ENCODE assay signal across 9 cellular contexts in the genomic region with DNA sequence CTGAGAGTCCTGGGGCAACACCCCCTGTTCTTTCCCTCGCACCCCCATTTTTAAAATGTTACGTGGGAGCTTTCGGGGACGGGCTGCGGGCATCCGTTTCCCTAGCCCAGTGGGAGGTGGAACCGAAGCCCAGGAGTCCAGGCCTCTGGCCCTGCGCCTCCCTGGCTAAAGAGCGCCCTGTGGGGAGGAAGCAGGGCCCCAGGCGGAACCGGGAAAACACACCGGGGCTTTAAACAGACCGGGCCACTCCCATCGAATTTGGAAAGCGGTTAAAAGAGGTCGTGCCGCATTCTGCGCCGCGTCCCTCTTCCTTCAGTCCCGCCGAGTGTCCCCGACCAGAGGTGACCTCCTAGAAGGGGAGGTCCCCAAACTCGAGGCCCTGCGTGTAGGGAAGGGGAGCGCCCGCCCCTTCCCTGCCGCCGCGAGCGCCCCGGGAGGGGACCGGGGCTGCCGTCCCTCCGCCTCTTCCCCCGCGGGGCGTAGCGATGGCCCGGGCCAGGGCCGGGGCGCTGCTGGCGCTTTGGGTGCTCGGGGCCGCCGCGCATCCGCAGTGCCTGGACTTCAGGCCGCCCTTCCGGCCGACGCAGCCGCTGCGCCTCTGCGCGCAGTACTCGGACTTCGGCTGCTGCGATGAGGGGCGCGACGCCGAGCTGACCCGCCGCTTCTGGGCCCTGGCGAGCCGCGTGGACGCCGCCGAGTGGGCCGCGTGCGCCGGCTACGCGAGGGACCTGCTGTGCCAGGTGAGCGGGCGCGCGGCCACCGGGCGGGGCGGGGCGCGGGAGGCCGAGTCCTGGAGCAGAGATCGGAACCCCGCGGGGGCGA. TPM values are rescaled to one million over a fixed set of nuclear protein-coding genes. Genes with fewer than 3 reads are reported as not detected.
DNase-seq lines count a peak whose midpoint lies in the region; ATAC-seq and TF ChIP-seq lines count a peak whose summit lies in the region.
"Had no signal": no experiment of that assay in that cellular context is flagged by ENCODE, and none has a peak within 500 bp of the region (broad histone marks: within the 10 kb centered on the region; RNA-seq: fewer than 3 reads in every experiment).

A gene (plus strand): TSS at position 407 of the 822 bp plus-strand sequence. CDS start 79 bp downstream, at position 486.

- H3K27ac ChIP-seq in AG04450 (ENCODE audit: low read depth, low read length) (no peak within 1 kb of the TSS), Panc1 (ENCODE audit: low read length) (0 out of 2 replicates have a peak within 1 kb of the TSS, but pooled peaks have one; percentile 23)

- TF ChIP-seq CTCF in AG04450 (IDR thresholded peaks at IDR 0.05; ENCODE audit: low read depth, low read length): no peak
- TF ChIP-seq CTCF in Panc1 (IDR thresholded peaks at IDR 0.05): no peak
- no peak for TF ChIP-seq CTCF in foreskin fibroblast (IDR thresholded peaks at IDR 0.05; ENCODE audit: low read depth, low read length)
- TF ChIP-seq CTCF in neural crest cell (conservative IDR thresholded peaks at IDR 0.05): no peak

- BruUV-seq in Panc1 (replicated peaks; lab: Mats Ljungman, UMichigan): no TSS peak

- peaks cover 5% of the 10 kb centered on the region for H3K27me3 Mint-ChIP-seq in neural crest cell (ENCODE audit: low read depth)

- peak; percentile 88 for ATAC-seq in Panc1
- no peak for ATAC-seq in GM18861 (IDR thresholded peaks at IDR 0.05; ENCODE audit: unreplicated experiment)

- no peaks in the 10 kb centered on the region; the same call in 1 of the 2 replicates for H3K9me3 ChIP-seq in AG04450 (ENCODE audit: control insufficient read depth, insufficient read depth, low read length)
- H3K9me3 ChIP-seq in Panc1 (ENCODE audit: control insufficient read depth, insufficient read depth, low read depth, low read length): no peaks in the 10 kb centered on the region

- H3K4me3 Mint-ChIP-seq in neural crest cell: peak within 1 kb of the TSS; percentile 20
- H3K4me3 Mint-ChIP-seq: activated naive CD4-positive, alpha-beta T cell treated with anti-CD3 and anti-CD28 coated beads, Interleukin-2, amount 50 U/mL, for 24 hours had no signal

- no peaks in the 10 kb centered on the region for H3K27me3 ChIP-seq in AG04450 (ENCODE audit: control insufficient read depth, insufficient read depth, low read length)
- no peaks in the 10 kb centered on the region for H3K27me3 ChIP-seq in Panc1 (ENCODE audit: control insufficient read depth, insufficient read depth, low read length)

- H3K4me1 ChIP-seq in Panc1 (ENCODE audit: control insufficient read depth, insufficient read depth, low read length): no peaks in the 10 kb centered on the region

- H3K4me1 Mint-ChIP-seq in neural crest cell: peaks cover 5% of the 10 kb centered on the region
- H3K4me1 Mint-ChIP-seq: activated naive CD4-positive, alpha-beta T cell treated with anti-CD3 and anti-CD28 coated beads, Interleukin-2, amount 50 U/mL, for 24 hours had no signal

- H3K9me3 Mint-ChIP-seq in neural crest cell: no peaks in the 10 kb centered on the region
- H3K9me3 Mint-ChIP-seq: activated naive CD4-positive, alpha-beta T cell treated with anti-CD3 and anti-CD28 coated beads, Interleukin-2, amount 50 U/mL, for 24 hours had no signal

- in situ Hi-C loops in Panc1 (cut with HindIII; ENCODE audit: low pct_unique_long_range_greater_than_20kb, low sequenced_read_pairs): no loop called here

- CTCF ChIA-PET in AG04450 (lab: Charles Lee) (no interaction called here), Panc1 (lab: Charles Lee) (no interaction called here)

- intact Hi-C loops in Panc1 (cut with micrococcal nuclease; ENCODE audit: unreplicated experiment): no loop called here

- DNase-seq in AG04450 (ENCODE audit: low read depth, low spot score) (no peak), Panc1 (ENCODE audit: low read depth, low spot score) (no peak), foreskin fibroblast (peak; percentile 23 to 52), neural crest cell (ENCODE audit: low read depth, low spot score) (peak; percentile 45), SHP77 (lab: John Stamatoyannopoulos, UW) (no peak), NOMO-1 treated with DMSO at 0.1 percent for 48 hours (lab: John Stamatoyannopoulos, UW; ENCODE audit: unreplicated experiment) (no peak)
- DNase-seq in activated T-cell treated with anti-CD3 and anti-CD28 coated beads, Interleukin-2, amount 50 U/mL, for 1 hour: no peak

- H3K36me3 Mint-ChIP-seq in neural crest cell (ENCODE audit: low read depth): no peaks in the 10 kb centered on the region
- H3K36me3 Mint-ChIP-seq: activated naive CD4-positive, alpha-beta T cell treated with anti-CD3 and anti-CD28 coated beads, Interleukin-2, amount 50 U/mL, for 24 hours had no signal

- POLR2A ChIA-PET in AG04450 (lab: Yijun Ruan, JAX) (interaction anchor here (0.9 kb wide), 1 partner anchor 39 kb away, joined by 3 read pairs; a partner anchor contains a TSS), Panc1 (lab: Charles Lee) (no interaction called here)

- H3K4me3 ChIP-seq in AG04450 (ENCODE audit: low read depth, low read length) (peak within 1 kb of the TSS; percentile 35), Panc1 (ENCODE audit: low read depth in 2 of 2, low read length in 2 of 2) (peak within 1 kb of the TSS; percentile 37 to 45), foreskin fibroblast (ENCODE audit: low read depth in 1 of 2, low read length in 2 of 2) (peak within 1 kb of the TSS; percentile 33)

- peak within 1 kb of the TSS; percentile 11 for H3K27ac Mint-ChIP-seq in neural crest cell (ENCODE audit: unreplicated experiment)
- H3K27ac Mint-ChIP-seq: activated naive CD4-positive, alpha-beta T cell treated with anti-CD3 and anti-CD28 coated beads, Interleukin-2, amount 50 U/mL, for 24 hours had no signal

- no peaks in the 10 kb centered on the region for H3K36me3 ChIP-seq in Panc1 (ENCODE audit: control insufficient read depth, insufficient read depth, low read length)

RNA-seq across cellular contexts. Expression of the gene that starts here (rescaled TPM):
- polyA plus RNA-seq in AG04450 (2011; rRNA removed): 1.1 and 1.2 TPM in 2 replicates
- 1.3 and 1.7 TPM in 2 replicates for polyA minus RNA-seq in AG04450 (2011; rRNA and poly(A)+ RNA removed)
- 2.1 TPM for total RNA-seq in Panc1 (2021; ENCODE audit: unreplicated experiment)
- 3.8 TPM for polyA plus RNA-seq in Panc1 (2012; ENCODE audit: insufficient read length)
- total RNA-seq in neural crest cell: 2.3 and 2.5 TPM in 2 replicates

Comparison
In these comparisons a context has a peak if more than half of its experiments do, and no peak if none do; other contexts are left out.
1. DNase-seq: peak in foreskin fibroblast (2 of 2) and neural crest cell (single experiment); none in AG04450 (single experiment), Panc1 (single experiment), SHP77 (0 of 2), NOMO-1 treated with DMSO at 0.1 percent for 48 hours (single experiment) and activated T-cell treated with anti-CD3 and anti-CD28 coated beads, Interleukin-2, amount 50 U/mL, for 1 hour (single experiment).
2. Peak in every context shown above with its lines, with median percentiles within 50 percentile points of each other: H3K4me3 ChIP-seq.